7 cellular contexts compared by ENCODE assay signal in the genomic region with DNA sequence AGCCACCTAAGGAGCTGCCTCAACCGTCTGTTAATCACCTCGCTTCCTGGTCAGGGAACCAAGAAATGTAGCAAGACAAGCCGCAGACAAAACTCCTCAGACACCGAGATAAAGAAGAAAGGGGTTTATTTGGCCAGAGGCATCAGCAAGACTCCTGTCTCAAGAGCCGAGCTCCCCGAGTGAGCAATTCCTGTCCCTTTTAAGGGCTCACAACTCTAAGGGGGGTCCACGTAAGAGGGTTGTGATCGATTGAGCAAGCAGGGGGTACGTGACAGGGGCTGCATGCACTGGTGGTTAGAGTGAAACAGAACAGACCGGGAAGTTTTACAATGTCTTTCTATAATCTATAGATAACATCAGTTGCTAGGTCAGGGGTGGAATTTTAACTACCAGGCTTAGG. TPM values are rescaled to one million over a fixed set of nuclear protein-coding genes. Genes with fewer than 3 reads are reported as not detected.
A peak's percentile ranks its signal among the peaks of the same experiment; 100 is the strongest.
DNase-seq lines count a peak whose midpoint lies in the region; ATAC-seq, FAIRE-seq and TF ChIP-seq lines count a peak whose summit lies in the region.
"Not testable (repeated sequence)": the region's sequence is repeated elsewhere in the genome, so short reads cannot be mapped to it uniquely, and the experiment has no call there.
"Had no signal": no experiment of that assay in that cellular context is flagged by ENCODE, and none has a peak within 500 bp of the region (broad histone marks: within the 10 kb centered on the region; RNA-seq: fewer than 3 reads in every experiment).

No MANE protein-coding gene starts in this region.

- peaks cover 26% of the 10 kb centered on the region for H3K36me3 Mint-ChIP-seq in nephron (ENCODE audit: low read depth)
- peaks cover 15% of the 10 kb centered on the region for H3K36me3 Mint-ChIP-seq in progenitor cell of endocrine pancreas (ENCODE audit: insufficient read depth)

- H3K27ac ChIP-seq in HEK293 (ENCODE audit: extremely low read depth, low read depth, low read length), result not testable (repeated sequence)
- peak overlapping the region in 2 of 3 donors; percentile 10 to 72 for H3K27ac ChIP-seq in right lobe of liver

- H3K4me1 ChIP-seq in HEK293 (ENCODE audit: control insufficient read depth, insufficient read depth, low read length); right lobe of liver: not testable (repeated sequence)

- not testable (repeated sequence) for H3K36me3 ChIP-seq in HEK293 (ENCODE audit: control insufficient read depth in 2 of 2, insufficient read depth in 1 of 2, low read length in 2 of 2); right lobe of liver

- 60% methylated on average over 8 of the region's 10 CpGs for WGBS in right lobe of liver (ENCODE audit: insufficient coverage, low coverage, low lambda C conversion rate, missing lambda C conversion rate)

- H3K9me3 ChIP-seq in HEK293 (ENCODE audit: control insufficient read depth, insufficient read depth, low read depth, low read length); right lobe of liver: not testable (repeated sequence)

- intact Hi-C loops in right lobe of liver (cut with DNase I), result not testable (repeated sequence)

- H3K27me3 Mint-ChIP-seq in nephron (ENCODE audit: low read depth); progenitor cell of endocrine pancreas: not testable (repeated sequence)

- H3K4me3 Mint-ChIP-seq in nephron, result peak overlapping the region in 1 of 3 experiments; percentile 37
- H3K4me3 Mint-ChIP-seq in progenitor cell of endocrine pancreas (ENCODE audit: low read depth), result peak overlapping the region; percentile 8

- not testable (repeated sequence) for TF ChIP-seq POLR2A in right lobe of liver (IDR thresholded peaks at IDR 0.05)

- peak; percentile 53 for FAIRE-seq in RCC 7860 (lab: Jason Lieb, UNC)

- CTCF ChIA-PET in HEK293 (lab: Yijun Ruan, JAX), result not testable (repeated sequence)

- not testable (repeated sequence) for H3K4me3 ChIP-seq in HEK293 (ENCODE audit: low read depth, low read length); fibroblast of villous mesenchyme (ENCODE audit: low read depth, low read length); right lobe of liver

- TF ChIP-seq CTCF in HEK293 (tag by site-specific recombination; IDR thresholded peaks at IDR 0.05); fibroblast of villous mesenchyme (IDR thresholded peaks at IDR 0.05; ENCODE audit: insufficient read depth, low read depth, low read length); right lobe of liver (IDR thresholded peaks at IDR 0.05); nephron (IDR thresholded peaks at IDR 0.05; ENCODE audit: unreplicated experiment in 3 of 3); progenitor cell of endocrine pancreas (IDR thresholded peaks at IDR 0.05; ENCODE audit: unreplicated experiment): not testable (repeated sequence)

- DNase-seq in RCC 7860 (ENCODE audit: low spot score) (peak; percentile 37), fibroblast of villous mesenchyme (ENCODE audit: low read depth) (peak; percentile 66)
- not testable (repeated sequence) for DNase-seq in right lobe of liver; progenitor cell of endocrine pancreas (ENCODE audit: low spot score, unreplicated experiment)

- H3K4me1 Mint-ChIP-seq in nephron, result peaks cover 24% of the 10 kb centered on the region
- not testable (repeated sequence) for H3K4me1 Mint-ChIP-seq in progenitor cell of endocrine pancreas (ENCODE audit: low read depth)

- H3K9me3 Mint-ChIP-seq in nephron (peaks cover 15% of the 10 kb centered on the region), progenitor cell of endocrine pancreas (ENCODE audit: low read depth) (peaks cover 26% of the 10 kb centered on the region)

- H3K27ac Mint-ChIP-seq in nephron (peak overlapping the region; percentile 79 to 89 (median 88)), progenitor cell of endocrine pancreas (peak overlapping the region; percentile 76)

- not testable (repeated sequence) for H3K27me3 ChIP-seq in right lobe of liver

- POLR2A ChIA-PET in HEK293 (lab: Yijun Ruan, JAX), result not testable (repeated sequence)

- not testable (repeated sequence) for ATAC-seq in right lobe of liver

TF ChIP-seq in HEK293, 187 proteins besides CTCF, POLR2A, EP300 and RAD21:
- TF ChIP-seq TCF7L2 (IDR thresholded peaks at IDR 0.05; ENCODE audit: borderline replicate concordance, low read depth, low read length), result peak; percentile 69; the same call in 1 of the 2 replicates
TF ChIP-seq in HEK293: peak in this region for 1; not testable (repeated sequence) for 186.

RNA-seq across cellular contexts. Expression of gene MID1, which starts 30.6 kb away (rescaled TPM):
- total RNA-seq in fibroblast of villous mesenchyme (7.4 and 16.4 TPM in 2 replicates), right lobe of liver (1 to 10 TPM; 2.2 to 10.0 (median 4.6) TPM), progenitor cell of endocrine pancreas (29.7 and 32.5 TPM in 2 replicates)
- total RNA-seq: CD8-positive, alpha-beta T cell had no signal
